ENCODE assay signal across 1 cellular context in the genomic region with DNA sequence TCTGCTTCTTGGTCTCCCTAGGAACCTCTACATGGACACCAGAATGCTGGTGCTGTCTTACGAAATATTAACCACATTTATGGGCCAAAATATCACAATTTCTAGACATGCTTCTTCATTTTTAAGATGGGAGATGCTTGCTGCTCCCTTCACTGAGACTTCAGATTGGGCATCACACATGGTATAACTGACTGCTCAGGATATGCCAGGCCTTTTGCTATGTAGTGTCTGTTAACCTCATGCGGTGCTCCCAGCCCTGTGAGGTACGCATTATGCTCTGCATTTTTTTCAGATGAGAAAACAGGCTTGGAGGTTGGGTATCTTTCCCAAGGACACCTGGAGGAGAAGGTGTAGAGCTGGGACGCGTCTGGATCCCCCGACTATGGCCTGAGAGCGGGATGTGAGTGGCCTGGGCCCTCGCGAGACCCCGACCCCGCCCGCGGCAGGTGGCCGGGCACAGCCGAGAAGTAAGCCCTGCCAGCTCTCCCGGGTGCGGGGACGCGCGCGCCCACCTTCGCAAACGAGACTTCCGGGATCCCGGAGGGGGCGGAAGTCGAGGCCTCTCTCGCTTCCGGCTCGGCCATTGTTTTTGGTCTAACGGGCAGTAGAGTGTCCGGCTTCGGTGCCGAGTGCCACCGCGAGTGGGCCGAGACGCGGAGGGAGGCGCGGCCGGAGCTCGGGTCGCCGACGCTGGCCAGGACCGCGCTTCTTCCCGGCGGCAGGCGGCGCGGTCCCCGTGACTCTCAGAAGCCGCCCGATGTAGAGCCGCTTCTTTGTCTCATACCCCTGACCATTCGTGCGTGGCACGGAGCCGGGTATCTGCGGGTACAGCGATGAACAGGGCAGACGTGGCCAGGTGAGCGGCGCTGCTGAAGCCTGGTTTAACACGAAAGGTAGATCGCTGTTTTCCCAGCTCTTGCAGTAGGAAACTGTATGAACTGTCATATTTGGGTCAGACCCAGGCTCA.
TF ChIP-seq lines count a peak whose summit lies in the region.

Gene ZKSCAN7, plus strand, starts transcription at position 568 of the 967 bp plus-strand sequence. CDS start 1,855 bp downstream, outside the sequence.

TF ChIP-seq in HepG2, 621 proteins besides CTCF, POLR2A, EP300 and RAD21 (continued from another document and continues in another):
- TF ChIP-seq ZHX1 (CRISPR knock-in tag; IDR thresholded peaks at IDR 0.05; ENCODE audit: low read depth), result no peak
- TF ChIP-seq NCOA1 (CRISPR knock-in tag; IDR thresholded peaks at IDR 0.05), result no peak
- TF ChIP-seq RBM39 (IDR thresholded peaks at IDR 0.05; ENCODE audit: low read depth, low read length, poor library complexity, severe bottlenecking), result no peak
- TF ChIP-seq, protein P1, sequence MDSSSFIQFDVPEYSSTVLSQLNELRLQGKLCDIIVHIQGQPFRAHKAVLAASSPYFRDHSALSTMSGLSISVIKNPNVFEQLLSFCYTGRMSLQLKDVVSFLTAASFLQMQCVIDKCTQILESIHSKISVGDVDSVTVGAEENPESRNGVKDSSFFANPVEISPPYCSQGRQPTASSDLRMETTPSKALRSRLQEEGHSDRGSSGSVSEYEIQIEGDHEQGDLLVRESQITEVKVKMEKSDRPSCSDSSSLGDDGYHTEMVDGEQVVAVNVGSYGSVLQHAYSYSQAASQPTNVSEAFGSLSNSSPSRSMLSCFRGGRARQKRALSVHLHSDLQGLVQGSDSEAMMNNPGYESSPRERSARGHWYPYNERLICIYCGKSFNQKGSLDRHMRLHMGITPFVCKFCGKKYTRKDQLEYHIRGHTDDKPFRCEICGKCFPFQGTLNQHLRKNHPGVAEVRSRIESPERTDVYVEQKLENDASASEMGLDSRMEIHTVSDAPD (CRISPR knock-in tag; IDR thresholded peaks at IDR 0.05), result no peak
- TF ChIP-seq SATB2 (CRISPR knock-in tag; IDR thresholded peaks at IDR 0.05), result no peak
- no peak for TF ChIP-seq ZNF646 (CRISPR knock-in tag; IDR thresholded peaks at IDR 0.05)
- no peak for TF ChIP-seq DMAP1 (CRISPR knock-in tag; IDR thresholded peaks at IDR 0.05)
- no peak for TF ChIP-seq FOXA3 (CRISPR knock-in tag; IDR thresholded peaks at IDR 0.05)
- no peak for TF ChIP-seq SRSF4 (IDR thresholded peaks at IDR 0.05; ENCODE audit: low read depth, low read length, poor library complexity, severe bottlenecking)
- TF ChIP-seq KDM1A (CRISPR knock-in tag; IDR thresholded peaks at IDR 0.05), result no peak
- TF ChIP-seq, protein P2, sequence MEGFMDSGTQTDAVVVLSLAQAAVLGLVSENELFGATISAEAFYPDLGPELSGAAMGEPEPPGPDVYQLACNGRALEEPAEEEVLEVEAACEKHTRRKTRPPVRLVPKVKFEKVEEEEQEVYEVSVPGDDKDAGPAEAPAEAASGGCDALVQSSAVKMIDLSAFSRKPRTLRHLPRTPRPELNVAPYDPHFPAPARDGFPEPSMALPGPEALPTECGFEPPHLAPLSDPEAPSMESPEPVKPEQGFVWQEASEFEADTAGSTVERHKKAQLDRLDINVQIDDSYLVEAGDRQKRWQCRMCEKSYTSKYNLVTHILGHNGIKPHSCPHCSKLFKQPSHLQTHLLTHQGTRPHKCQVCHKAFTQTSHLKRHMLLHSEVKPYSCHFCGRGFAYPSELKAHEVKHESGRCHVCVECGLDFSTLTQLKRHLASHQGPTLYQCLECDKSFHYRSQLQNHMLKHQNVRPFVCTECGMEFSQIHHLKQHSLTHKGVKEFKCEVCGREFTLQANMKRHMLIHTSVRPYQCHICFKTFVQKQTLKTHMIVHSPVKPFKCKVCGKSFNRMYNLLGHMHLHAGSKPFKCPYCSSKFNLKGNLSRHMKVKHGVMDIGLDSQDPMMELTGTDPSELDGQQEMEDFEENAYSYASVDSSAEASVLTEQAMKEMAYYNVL (CRISPR knock-in tag; IDR thresholded peaks at IDR 0.05; ENCODE audit: borderline replicate concordance), result no peak
- no peak for TF ChIP-seq NFKB2 (CRISPR knock-in tag; IDR thresholded peaks at IDR 0.05; ENCODE audit: borderline replicate concordance)
- TF ChIP-seq CHD2 (IDR thresholded peaks at IDR 0.05; ENCODE audit: low read depth, low read length), result peak; percentile 85
- TF ChIP-seq ZSCAN21 (CRISPR knock-in tag; IDR thresholded peaks at IDR 0.05; ENCODE audit: borderline replicate concordance), result no peak
- no peak for TF ChIP-seq NFIB (CRISPR knock-in tag; IDR thresholded peaks at IDR 0.05; ENCODE audit: borderline replicate concordance)
- TF ChIP-seq, protein P3, sequence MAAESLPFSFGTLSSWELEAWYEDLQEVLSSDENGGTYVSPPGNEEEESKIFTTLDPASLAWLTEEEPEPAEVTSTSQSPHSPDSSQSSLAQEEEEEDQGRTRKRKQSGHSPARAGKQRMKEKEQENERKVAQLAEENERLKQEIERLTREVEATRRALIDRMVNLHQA (CRISPR knock-in tag; IDR thresholded peaks at IDR 0.05), result no peak
- no peak for TF ChIP-seq JUN (CRISPR knock-in tag; IDR thresholded peaks at IDR 0.05)
- no peak for TF ChIP-seq NR2C2 (CRISPR knock-in tag; IDR thresholded peaks at IDR 0.05; ENCODE audit: borderline replicate concordance)
- no peak for TF ChIP-seq ZNF18 (CRISPR knock-in tag; IDR thresholded peaks at IDR 0.05; ENCODE audit: insufficient replicate concordance)
- no peak for TF ChIP-seq SMC3 (IDR thresholded peaks at IDR 0.05; ENCODE audit: low read length)
- TF ChIP-seq, protein P4, sequence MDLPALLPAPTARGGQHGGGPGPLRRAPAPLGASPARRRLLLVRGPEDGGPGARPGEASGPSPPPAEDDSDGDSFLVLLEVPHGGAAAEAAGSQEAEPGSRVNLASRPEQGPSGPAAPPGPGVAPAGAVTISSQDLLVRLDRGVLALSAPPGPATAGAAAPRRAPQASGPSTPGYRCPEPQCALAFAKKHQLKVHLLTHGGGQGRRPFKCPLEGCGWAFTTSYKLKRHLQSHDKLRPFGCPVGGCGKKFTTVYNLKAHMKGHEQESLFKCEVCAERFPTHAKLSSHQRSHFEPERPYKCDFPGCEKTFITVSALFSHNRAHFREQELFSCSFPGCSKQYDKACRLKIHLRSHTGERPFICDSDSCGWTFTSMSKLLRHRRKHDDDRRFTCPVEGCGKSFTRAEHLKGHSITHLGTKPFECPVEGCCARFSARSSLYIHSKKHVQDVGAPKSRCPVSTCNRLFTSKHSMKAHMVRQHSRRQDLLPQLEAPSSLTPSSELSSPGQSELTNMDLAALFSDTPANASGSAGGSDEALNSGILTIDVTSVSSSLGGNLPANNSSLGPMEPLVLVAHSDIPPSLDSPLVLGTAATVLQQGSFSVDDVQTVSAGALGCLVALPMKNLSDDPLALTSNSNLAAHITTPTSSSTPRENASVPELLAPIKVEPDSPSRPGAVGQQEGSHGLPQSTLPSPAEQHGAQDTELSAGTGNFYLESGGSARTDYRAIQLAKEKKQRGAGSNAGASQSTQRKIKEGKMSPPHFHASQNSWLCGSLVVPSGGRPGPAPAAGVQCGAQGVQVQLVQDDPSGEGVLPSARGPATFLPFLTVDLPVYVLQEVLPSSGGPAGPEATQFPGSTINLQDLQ (CRISPR knock-in tag; IDR thresholded peaks at IDR 0.05), result no peak
- TF ChIP-seq POLR2AphosphoS2 (IDR thresholded peaks at IDR 0.05; ENCODE audit: low read depth, low read length), result no peak
- no peak for TF ChIP-seq PRPF4 (IDR thresholded peaks at IDR 0.05; ENCODE audit: low read depth, low read length, poor library complexity, severe bottlenecking)
- TF ChIP-seq ARNT2 (CRISPR knock-in tag; IDR thresholded peaks at IDR 0.05; ENCODE audit: low read depth), result 0 out of 2 replicates have a peak, but pooled peaks have one; percentile 32
- TF ChIP-seq, protein P5, sequence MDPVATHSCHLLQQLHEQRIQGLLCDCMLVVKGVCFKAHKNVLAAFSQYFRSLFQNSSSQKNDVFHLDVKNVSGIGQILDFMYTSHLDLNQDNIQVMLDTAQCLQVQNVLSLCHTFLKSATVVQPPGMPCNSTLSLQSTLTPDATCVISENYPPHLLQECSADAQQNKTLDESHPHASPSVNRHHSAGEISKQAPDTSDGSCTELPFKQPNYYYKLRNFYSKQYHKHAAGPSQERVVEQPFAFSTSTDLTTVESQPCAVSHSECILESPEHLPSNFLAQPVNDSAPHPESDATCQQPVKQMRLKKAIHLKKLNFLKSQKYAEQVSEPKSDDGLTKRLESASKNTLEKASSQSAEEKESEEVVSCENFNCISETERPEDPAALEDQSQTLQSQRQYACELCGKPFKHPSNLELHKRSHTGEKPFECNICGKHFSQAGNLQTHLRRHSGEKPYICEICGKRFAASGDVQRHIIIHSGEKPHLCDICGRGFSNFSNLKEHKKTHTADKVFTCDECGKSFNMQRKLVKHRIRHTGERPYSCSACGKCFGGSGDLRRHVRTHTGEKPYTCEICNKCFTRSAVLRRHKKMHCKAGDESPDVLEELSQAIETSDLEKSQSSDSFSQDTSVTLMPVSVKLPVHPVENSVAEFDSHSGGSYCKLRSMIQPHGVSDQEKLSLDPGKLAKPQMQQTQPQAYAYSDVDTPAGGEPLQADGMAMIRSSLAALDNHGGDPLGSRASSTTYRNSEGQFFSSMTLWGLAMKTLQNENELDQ (CRISPR knock-in tag; IDR thresholded peaks at IDR 0.05; ENCODE audit: borderline replicate concordance), result no peak
- TF ChIP-seq CSRNP1 (CRISPR knock-in tag; IDR thresholded peaks at IDR 0.05), result no peak
